Comparison of ENCODE assay signal across 7 cellular contexts in the genomic region with DNA sequence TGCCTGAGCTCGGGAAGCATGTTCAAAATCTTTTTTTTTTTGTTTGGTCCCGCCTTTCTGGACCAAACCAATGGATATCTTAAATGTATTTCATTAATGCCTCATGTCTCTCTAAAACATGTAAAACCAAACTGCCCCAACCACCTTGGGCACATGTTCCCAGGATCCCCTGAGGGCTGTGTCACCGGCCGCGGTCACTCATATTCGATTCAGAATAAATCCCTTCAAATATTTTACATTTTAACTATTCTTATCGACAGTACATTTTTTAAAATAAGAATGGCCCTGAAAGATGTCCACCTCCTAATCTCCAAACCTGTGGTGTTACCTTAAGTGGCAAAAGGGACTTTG. TPM values are rescaled to one million over a fixed set of nuclear protein-coding genes. Genes with fewer than 3 reads are reported as not detected.
DNase-seq lines count a peak whose midpoint lies in the region; ATAC-seq and TF ChIP-seq lines count a peak whose summit lies in the region.
"Had no signal": no experiment of that assay in that cellular context is flagged by ENCODE, and none has a peak within 500 bp of the region (broad histone marks: within the 10 kb centered on the region; RNA-seq: fewer than 3 reads in every experiment).

No MANE protein-coding gene starts in this region.

- no peaks in the 10 kb centered on the region for H3K9me3 Mint-ChIP-seq in activated naive CD8-positive, alpha-beta T cell (ENCODE audit: low read depth)
- H3K9me3 Mint-ChIP-seq in natural killer cell treated with Interleukin-12 subunit alpha and Interleukin-12 subunit beta and Interleukin-15 and Interleukin-18, amount 100 ng/mL, for 72 hours = no peaks in the 10 kb centered on the region

- ATAC-seq in natural killer cell treated with Interleukin-12 subunit alpha and Interleukin-12 subunit beta and Interleukin-15 and Interleukin-18, amount 100 ng/mL, for 72 hours = no peak
- no peak for ATAC-seq in omental fat pad (ENCODE audit: low FRiP score)

- TF ChIP-seq CTCF in omental fat pad (IDR thresholded peaks at IDR 0.05) = no peak

- no peaks in the 10 kb centered on the region for H3K36me3 Mint-ChIP-seq in activated naive CD8-positive, alpha-beta T cell
- no peaks in the 10 kb centered on the region for H3K36me3 Mint-ChIP-seq in natural killer cell treated with Interleukin-12 subunit alpha and Interleukin-12 subunit beta and Interleukin-15 and Interleukin-18, amount 100 ng/mL, for 72 hours

- DNase-seq in natural killer cell treated with Interleukin-12 subunit alpha and Interleukin-12 subunit beta and Interleukin-15 and Interleukin-18, amount 100 ng/mL, for 72 hours (ENCODE audit: low spot score) = no peak
- DNase-seq in stimulated activated CD8-positive, alpha-beta memory T cell treated with anti-CD3 and anti-CD28 coated beads, Interleukin-4, amount 100 ng/mL, for 48 hours = no peak
- no peak for DNase-seq in NCI-H345 treated with DMSO at 0.1 percent for 48 hours (lab: John Stamatoyannopoulos, UW; ENCODE audit: unreplicated experiment)
- no peak for DNase-seq in omental fat pad (ENCODE audit: low spot score)
- DNase-seq: NCI-H1092 treated with DMSO at 0.1 percent for 48 hours had no signal

- H3K9ac ChIP-seq in ES-I3 (ENCODE audit: low read depth, low read length) = peak overlapping the region; percentile 71; the same call in 1 of the 2 replicates

- peaks cover 6% of the 10 kb centered on the region; the same call in 1 of the 2 replicates for H3K4me1 ChIP-seq in ES-I3 (ENCODE audit: insufficient read depth, low read length)

- no peaks in the 10 kb centered on the region for H3K9me3 ChIP-seq in ES-I3 (ENCODE audit: control insufficient read depth, insufficient read depth, low read length)

- H3K27me3 Mint-ChIP-seq in activated naive CD8-positive, alpha-beta T cell = no peaks in the 10 kb centered on the region
- H3K27me3 Mint-ChIP-seq in natural killer cell treated with Interleukin-12 subunit alpha and Interleukin-12 subunit beta and Interleukin-15 and Interleukin-18, amount 100 ng/mL, for 72 hours = no peaks in the 10 kb centered on the region

- H3K27ac Mint-ChIP-seq in activated naive CD8-positive, alpha-beta T cell = peak overlapping the region; percentile 61
- H3K27ac Mint-ChIP-seq in natural killer cell treated with Interleukin-12 subunit alpha and Interleukin-12 subunit beta and Interleukin-15 and Interleukin-18, amount 100 ng/mL, for 72 hours = peak overlapping the region; percentile 44 to 53

- peaks cover 4% of the 10 kb centered on the region for H3K36me3 ChIP-seq in ES-I3 (ENCODE audit: insufficient read depth, low read length)

- peak overlapping the region; percentile 96 for H3K4me3 Mint-ChIP-seq in activated naive CD8-positive, alpha-beta T cell
- peak overlapping the region; percentile 93 for H3K4me3 Mint-ChIP-seq in natural killer cell treated with Interleukin-12 subunit alpha and Interleukin-12 subunit beta and Interleukin-15 and Interleukin-18, amount 100 ng/mL, for 72 hours

- peaks cover 26% of the 10 kb centered on the region for H3K4me1 Mint-ChIP-seq in activated naive CD8-positive, alpha-beta T cell (ENCODE audit: low read depth)
- H3K4me1 Mint-ChIP-seq in natural killer cell treated with Interleukin-12 subunit alpha and Interleukin-12 subunit beta and Interleukin-15 and Interleukin-18, amount 100 ng/mL, for 72 hours (ENCODE audit: low read depth in 2 of 2) = peaks cover 10 to 14% of the 10 kb centered on the region in 2 donors

RNA-seq across cellular contexts. Expression of a gene that starts 2.1 kb away (rescaled TPM):
- total RNA-seq in natural killer cell treated with Interleukin-12 subunit alpha and Interleukin-12 subunit beta and Interleukin-15 and Interleukin-18, amount 100 ng/mL, for 72 hours = 100 to 1,000 TPM in 1 of 2 donors, 10 to 100 TPM in 1; 89.2 to 113 TPM
- 100 to 1,000 TPM; 218 to 259 (median 230) TPM for total RNA-seq in omental fat pad

RNA-seq across cellular contexts. Expression of a gene that starts 30.4 kb away (rescaled TPM):
- 10 to 100 TPM; 33.6 to 83.5 TPM for total RNA-seq in natural killer cell treated with Interleukin-12 subunit alpha and Interleukin-12 subunit beta and Interleukin-15 and Interleukin-18, amount 100 ng/mL, for 72 hours
- total RNA-seq in omental fat pad = 10 to 100 TPM; 30.1 to 44.9 (median 35.0) TPM

RNA-seq across cellular contexts. Expression of a gene that starts 32.4 kb away (rescaled TPM):
- 1 to 10 TPM in 1 of 2 donors, under 1 TPM in 1; 0.98 to 1.8 TPM for total RNA-seq in natural killer cell treated with Interleukin-12 subunit alpha and Interleukin-12 subunit beta and Interleukin-15 and Interleukin-18, amount 100 ng/mL, for 72 hours
- under 1 TPM in 3 of 4 donors, not detected in 1; 0.24 to 0.38 (median 0.32) TPM for total RNA-seq in omental fat pad

RNA-seq across cellular contexts. Expression of a gene that starts 54.9 kb away (rescaled TPM):
- 10 to 100 TPM; 20.6 to 56.9 TPM for total RNA-seq in natural killer cell treated with Interleukin-12 subunit alpha and Interleukin-12 subunit beta and Interleukin-15 and Interleukin-18, amount 100 ng/mL, for 72 hours
- total RNA-seq in omental fat pad = 10 to 100 TPM; 33.0 to 45.2 (median 39.0) TPM

RNA-seq across cellular contexts. Expression of a gene that starts 55.6 kb away (rescaled TPM):
- 1 to 10 TPM; 1.1 to 2.1 TPM for total RNA-seq in natural killer cell treated with Interleukin-12 subunit alpha and Interleukin-12 subunit beta and Interleukin-15 and Interleukin-18, amount 100 ng/mL, for 72 hours
- total RNA-seq in omental fat pad = 1 to 10 TPM in 3 of 4 donors, under 1 TPM in 1; 0.95 to 5.5 (median 1.7) TPM
